In genomic region chr13:104898484-104898883, GRCh38 we compare ENCODE assay signal across 7 cellular contexts.
"Had no signal": no experiment of that assay in that cellular context is flagged by ENCODE, and none has a peak within 500 bp of the region (broad histone marks: within the 10 kb centered on the region; RNA-seq: fewer than 3 reads in every experiment).

No MANE protein-coding gene starts in this region.

- H3K4me3 ChIP-seq: GM23338 had no signal

- H3K27ac ChIP-seq: KMS-11 had no signal

- H3K4me2 ChIP-seq: GM23338, KMS-11 had no signal

- FAIRE-seq: HTR-8/SVneo had no signal

- H3K4me1 Mint-ChIP-seq: GM23338 had no signal

- H3K9me3 Mint-ChIP-seq: GM23338 had no signal

- H3K9ac ChIP-seq: KMS-11 had no signal

- H3K27ac Mint-ChIP-seq: GM23338 had no signal

- ATAC-seq: GM23338 had no signal

- DNase-seq: H7, HCEC 1CT, Karpas-422, KBM-7 had no signal

- H3K4me3 Mint-ChIP-seq: GM23338 had no signal

- H2AFZ ChIP-seq: GM23338 had no signal
